In the genomic region with DNA sequence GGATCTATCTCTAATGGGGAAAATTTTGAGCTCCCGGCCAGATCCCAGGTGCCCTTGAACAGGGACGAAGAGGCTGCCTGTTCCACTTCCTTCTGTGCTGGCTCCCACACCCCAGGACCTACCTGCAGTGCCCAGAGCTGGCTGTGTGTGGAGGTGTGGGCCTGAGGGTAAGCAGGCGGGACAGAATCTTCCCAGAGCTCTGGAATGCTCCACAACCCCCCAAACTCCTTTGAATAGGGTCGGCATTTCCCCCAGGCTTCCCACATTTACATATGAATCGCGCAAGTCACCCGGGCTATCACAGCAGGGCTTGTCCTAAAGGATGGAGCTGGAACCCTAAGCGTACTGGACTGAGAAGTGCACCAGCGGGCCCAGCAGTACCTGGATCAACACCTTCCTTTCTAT, we compare ENCODE assay signal across 13 cellular contexts.
A peak's percentile ranks its signal among the peaks of the same experiment; 100 is the strongest.
DNase-seq lines count a peak whose midpoint lies in the region; ATAC-seq and TF ChIP-seq lines count a peak whose summit lies in the region.
"Had no signal": no experiment of that assay in that cellular context is flagged by ENCODE, and none has a peak within 500 bp of the region (broad histone marks: within the 10 kb centered on the region; RNA-seq: fewer than 3 reads in every experiment).

No MANE protein-coding gene starts in this region.

- no peaks in the 10 kb centered on the region for H3K27me3 Mint-ChIP-seq in progenitor cell of endocrine pancreas
- H3K27me3 Mint-ChIP-seq: natural killer cell treated with Interleukin-12 subunit alpha and Interleukin-12 subunit beta and Interleukin-15 and Interleukin-18, amount 100 ng/mL, for 72 hours had no signal

- WGBS in HUES64: under 1% methylated on average over 9 of the region's 9 CpGs
- WGBS in mammary epithelial cell (ENCODE audit: low coverage, missing lambda C conversion rate): 6% methylated on average over 9 of the region's 9 CpGs

- peaks cover 19% of the 10 kb centered on the region for H3K36me3 ChIP-seq in HUES64 (ENCODE audit: insufficient read depth, low read length)
- H3K36me3 ChIP-seq in mammary epithelial cell (ENCODE audit: insufficient read depth, low read length): peaks cover 13% of the 10 kb centered on the region
- H3K36me3 ChIP-seq in iPS-18a (ENCODE audit: control insufficient read depth, low read depth, low read length): peaks cover 5% of the 10 kb centered on the region
- no peaks in the 10 kb centered on the region for H3K36me3 ChIP-seq in BE2C

- peaks cover 5% of the 10 kb centered on the region for H3K36me3 Mint-ChIP-seq in progenitor cell of endocrine pancreas (ENCODE audit: insufficient read depth)
- H3K36me3 Mint-ChIP-seq: natural killer cell treated with Interleukin-12 subunit alpha and Interleukin-12 subunit beta and Interleukin-15 and Interleukin-18, amount 100 ng/mL, for 72 hours had no signal

- H2AFZ ChIP-seq in mammary epithelial cell (ENCODE audit: low read depth, low read length): peak overlapping the region; percentile 50

- peak overlapping the region; percentile 90 for H3K9ac ChIP-seq in HUES64 (ENCODE audit: low read depth, low read length)
- peak overlapping the region; percentile 35 for H3K9ac ChIP-seq in mammary epithelial cell (ENCODE audit: insufficient read depth, low read length)
- peak overlapping the region; percentile 92 for H3K9ac ChIP-seq in iPS-18a (ENCODE audit: low read length)

- CTCF ChIA-PET in mammary epithelial cell (lab: Charles Lee; ENCODE audit: low non-redundant PET): interaction anchor here (0.6 kb wide), 1 partner anchor 132 kb away, joined by 6 read pairs; no protein-coding TSS in a partner anchor

- in situ Hi-C loops in mammary epithelial cell (cut with MboI; ENCODE audit: low sequenced_read_pairs in 2 of 2): no loop called here

- H3K27me3 ChIP-seq in HUES64 (ENCODE audit: insufficient read depth, low read length) (no peaks in the 10 kb centered on the region), mammary epithelial cell (ENCODE audit: insufficient read depth, low read length) (no peaks in the 10 kb centered on the region), iPS-18a (ENCODE audit: control insufficient read depth, insufficient read depth, low read length) (no peaks in the 10 kb centered on the region), BE2C (no peaks in the 10 kb centered on the region)

- H3K4me1 Mint-ChIP-seq in progenitor cell of endocrine pancreas (ENCODE audit: low read depth): peaks cover 33% of the 10 kb centered on the region

- H3K4me3 Mint-ChIP-seq in progenitor cell of endocrine pancreas (ENCODE audit: low read depth): peak overlapping the region; percentile 74
- H3K4me3 Mint-ChIP-seq: natural killer cell treated with Interleukin-12 subunit alpha and Interleukin-12 subunit beta and Interleukin-15 and Interleukin-18, amount 100 ng/mL, for 72 hours had no signal

- H3K9me3 ChIP-seq in HUES64 (ENCODE audit: insufficient read depth, low read depth, low read length) (no peaks in the 10 kb centered on the region), mammary epithelial cell (replicated peaks; ENCODE audit: insufficient read depth, low read length) (no peaks in the 10 kb centered on the region), iPS-18a (ENCODE audit: control insufficient read depth, low read depth, low read length) (no peaks in the 10 kb centered on the region), BE2C (no peaks in the 10 kb centered on the region)

- intact Hi-C loops in mammary epithelial cell (cut with micrococcal nuclease): loop anchor here (2.0 kb wide), 2 partner anchors 95 to 133 kb away; a partner anchor contains a TSS

- H3K9me3 Mint-ChIP-seq in progenitor cell of endocrine pancreas (ENCODE audit: low read depth): no peaks in the 10 kb centered on the region
- H3K9me3 Mint-ChIP-seq: natural killer cell treated with Interleukin-12 subunit alpha and Interleukin-12 subunit beta and Interleukin-15 and Interleukin-18, amount 100 ng/mL, for 72 hours had no signal

- H3K79me2 ChIP-seq in mammary epithelial cell (ENCODE audit: insufficient read depth, low read length): peaks cover 89% of the 10 kb centered on the region

- H3K4me3 ChIP-seq in HUES64 (ENCODE audit: low read length) (peak overlapping the region; percentile 72), mammary epithelial cell (replicated peaks in 1 of 3; ENCODE audit: insufficient read depth in 1 of 3, low read depth in 2 of 3, low read length in 3 of 3) (peak overlapping the region; percentile 3 to 40 (median 35)), iPS-18a (ENCODE audit: low read length) (peak overlapping the region; percentile 87), BE2C (ENCODE audit: low read depth, low read length) (no peak overlapping the region)

- peak; percentile 19 to 58 for TF ChIP-seq CTCF in mammary epithelial cell (conservative IDR thresholded peaks at IDR 0.05 in 1 of 2, IDR thresholded peaks at IDR 0.05 in 1 of 2; ENCODE audit: extremely low read depth in 1 of 2, insufficient read depth in 1 of 2, low read depth in 1 of 2, low read length in 2 of 2)
- TF ChIP-seq CTCF in progenitor cell of endocrine pancreas (IDR thresholded peaks at IDR 0.05; ENCODE audit: unreplicated experiment): peak; percentile 52
- no peak for TF ChIP-seq CTCF in BE2C (IDR thresholded peaks at IDR 0.05; ENCODE audit: low read depth, low read length)

- DNase-seq in mammary epithelial cell: no peak
- peak; percentile 40 for DNase-seq in progenitor cell of endocrine pancreas (ENCODE audit: low spot score, unreplicated experiment)
- DNase-seq in NCI-H1436 treated with DMSO at 0.1 percent for 48 hours (lab: John Stamatoyannopoulos, UW): no peak
- DNase-seq in BE2C: no peak
- no peak for DNase-seq in pons (ENCODE audit: low spot score)
- DNase-seq: NCI-H1092 treated with DMSO at 0.1 percent for 48 hours; stimulated activated CD4-positive, alpha-beta T cell treated with anti-CD3 and anti-CD28 coated beads, Interleukin-4, amount 100 ng/mL, for 1 hour; substantia nigra; T1000 had no signal

- no peak for ATAC-seq in HG02938 (IDR thresholded peaks at IDR 0.05; ENCODE audit: unreplicated experiment)
- ATAC-seq: natural killer cell treated with Interleukin-12 subunit alpha and Interleukin-12 subunit beta and Interleukin-15 and Interleukin-18, amount 100 ng/mL, for 72 hours had no signal

- peak overlapping the region; percentile 60 for H3K4me2 ChIP-seq in mammary epithelial cell (ENCODE audit: insufficient read depth, low read depth, low read length)

- H3K4me1 ChIP-seq in HUES64 (ENCODE audit: insufficient read depth, low read length): peaks cover 39% of the 10 kb centered on the region
- H3K4me1 ChIP-seq in mammary epithelial cell (ENCODE audit: insufficient read depth, low read length): peaks cover 23% of the 10 kb centered on the region
- peaks cover 19% of the 10 kb centered on the region for H3K4me1 ChIP-seq in iPS-18a (ENCODE audit: control insufficient read depth, low read depth, low read length)
- no peaks in the 10 kb centered on the region for H3K4me1 ChIP-seq in BE2C

- dilution Hi-C loops in mammary epithelial cell (cut with HindIII; ENCODE audit: low sequenced_read_pairs): no loop called here

- no peaks in the 10 kb centered on the region for H4K20me1 ChIP-seq in mammary epithelial cell (ENCODE audit: insufficient read depth, low read length)

- no TSS peak for BruUV-seq in mammary epithelial cell (replicated peaks; lab: Mats Ljungman, UMichigan)

- peak overlapping the region; percentile 96 for H3K27ac ChIP-seq in HUES64 (ENCODE audit: low read depth, low read length)
- H3K27ac ChIP-seq in mammary epithelial cell (ENCODE audit: insufficient read depth, low read depth, low read length): peak overlapping the region; percentile 27
- peak overlapping the region; percentile 90 for H3K27ac ChIP-seq in iPS-18a (ENCODE audit: low read length)

- H3K27ac Mint-ChIP-seq in progenitor cell of endocrine pancreas: peak overlapping the region; percentile 92
- H3K27ac Mint-ChIP-seq: natural killer cell treated with Interleukin-12 subunit alpha and Interleukin-12 subunit beta and Interleukin-15 and Interleukin-18, amount 100 ng/mL, for 72 hours had no signal

Comparison
In these comparisons a context has a peak if more than half of its experiments do, and no peak if none do; other contexts are left out.
1. H3K27ac ChIP-seq: peak in every context shown above with its lines; median percentile 96 in HUES64; 90 in iPS-18a; 27 in mammary epithelial cell.
2. H3K9ac ChIP-seq: peak in every context shown above with its lines; median percentile 92 in iPS-18a; 90 in HUES64; 35 in mammary epithelial cell.